Comparison of ENCODE assay signal across 1 cellular context in the genomic region with DNA sequence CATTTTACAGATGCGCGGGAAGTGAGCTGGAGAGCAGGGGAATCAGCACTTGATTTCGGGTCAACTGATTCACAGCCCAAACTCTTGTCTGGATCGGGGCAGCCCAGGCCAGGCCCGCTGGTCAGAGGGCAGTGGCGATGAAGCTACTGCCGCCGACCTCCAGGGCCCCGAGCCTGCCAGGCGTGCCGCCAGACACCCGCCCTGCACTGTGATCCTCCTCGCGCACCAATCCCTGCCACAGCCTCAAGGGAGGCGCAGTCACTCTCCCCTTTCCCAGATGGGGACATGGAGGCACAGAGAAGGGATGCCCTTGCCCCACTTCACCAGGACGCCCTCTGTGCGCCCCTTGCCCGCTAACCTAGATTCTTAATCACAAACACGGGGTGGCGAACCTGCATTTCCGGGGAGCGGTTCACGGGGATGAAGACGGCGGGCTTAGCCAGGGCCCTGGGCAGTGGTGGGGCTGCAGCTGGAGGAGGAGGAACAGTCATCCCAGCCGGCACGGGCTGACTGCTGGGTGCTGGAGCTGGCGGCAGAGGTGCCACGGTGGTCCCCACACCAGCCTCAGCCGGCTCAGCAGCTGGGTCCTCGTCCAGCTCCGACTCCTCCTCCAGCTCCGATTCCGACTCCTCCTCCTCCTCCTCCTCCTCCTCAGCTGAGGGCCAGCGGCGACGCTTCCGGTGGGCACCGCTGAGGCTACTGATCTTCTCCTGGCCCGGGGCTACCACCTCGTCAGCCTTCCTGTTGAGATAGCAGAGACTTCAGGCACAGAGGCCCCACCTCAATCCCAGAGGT.
TF ChIP-seq lines count a peak whose summit lies in the region.

No MANE protein-coding gene starts in this region.

TF ChIP-seq in IMR-90, 13 proteins besides CTCF, POLR2A, EP300 and RAD21:
- TF ChIP-seq, protein P1, sequence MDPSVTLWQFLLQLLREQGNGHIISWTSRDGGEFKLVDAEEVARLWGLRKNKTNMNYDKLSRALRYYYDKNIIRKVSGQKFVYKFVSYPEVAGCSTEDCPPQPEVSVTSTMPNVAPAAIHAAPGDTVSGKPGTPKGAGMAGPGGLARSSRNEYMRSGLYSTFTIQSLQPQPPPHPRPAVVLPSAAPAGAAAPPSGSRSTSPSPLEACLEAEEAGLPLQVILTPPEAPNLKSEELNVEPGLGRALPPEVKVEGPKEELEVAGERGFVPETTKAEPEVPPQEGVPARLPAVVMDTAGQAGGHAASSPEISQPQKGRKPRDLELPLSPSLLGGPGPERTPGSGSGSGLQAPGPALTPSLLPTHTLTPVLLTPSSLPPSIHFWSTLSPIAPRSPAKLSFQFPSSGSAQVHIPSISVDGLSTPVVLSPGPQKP (IDR thresholded peaks at IDR 0.05; ENCODE audit: borderline replicate concordance, low read depth, low read length) = no peak
- TF ChIP-seq, protein P2, sequence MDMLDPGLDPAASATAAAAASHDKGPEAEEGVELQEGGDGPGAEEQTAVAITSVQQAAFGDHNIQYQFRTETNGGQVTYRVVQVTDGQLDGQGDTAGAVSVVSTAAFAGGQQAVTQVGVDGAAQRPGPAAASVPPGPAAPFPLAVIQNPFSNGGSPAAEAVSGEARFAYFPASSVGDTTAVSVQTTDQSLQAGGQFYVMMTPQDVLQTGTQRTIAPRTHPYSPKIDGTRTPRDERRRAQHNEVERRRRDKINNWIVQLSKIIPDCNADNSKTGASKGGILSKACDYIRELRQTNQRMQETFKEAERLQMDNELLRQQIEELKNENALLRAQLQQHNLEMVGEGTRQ (IDR thresholded peaks at IDR 0.05; ENCODE audit: low read depth, low read length) = no peak
- TF ChIP-seq CHD1 (IDR thresholded peaks at IDR 0.05; ENCODE audit: low read depth, low read length) (no peak), NFE2L2 (IDR thresholded peaks at IDR 0.05; ENCODE audit: low read depth, low read length) (no peak), BHLHE40 (IDR thresholded peaks at IDR 0.05; ENCODE audit: low read depth, low read length) (no peak), RFX5 (IDR thresholded peaks at IDR 0.05; ENCODE audit: low read depth, low read length) (no peak), CEBPB (IDR thresholded peaks at IDR 0.05; ENCODE audit: low read depth, low read length) (no peak), MAFK (IDR thresholded peaks at IDR 0.05; ENCODE audit: low read depth, low read length) (no peak), FOS (IDR thresholded peaks at IDR 0.05; ENCODE audit: low read depth, low read length) (no peak), RCOR1 (IDR thresholded peaks at IDR 0.05; ENCODE audit: insufficient replicate concordance, low read length) (no peak), SMC3 (IDR thresholded peaks at IDR 0.05; ENCODE audit: low read depth, low read length) (no peak), MXI1 (IDR thresholded peaks at IDR 0.05; ENCODE audit: borderline replicate concordance, low read depth, low read length) (no peak)
